ENCODE assay signal across 11 cellular contexts in the genomic region with DNA sequence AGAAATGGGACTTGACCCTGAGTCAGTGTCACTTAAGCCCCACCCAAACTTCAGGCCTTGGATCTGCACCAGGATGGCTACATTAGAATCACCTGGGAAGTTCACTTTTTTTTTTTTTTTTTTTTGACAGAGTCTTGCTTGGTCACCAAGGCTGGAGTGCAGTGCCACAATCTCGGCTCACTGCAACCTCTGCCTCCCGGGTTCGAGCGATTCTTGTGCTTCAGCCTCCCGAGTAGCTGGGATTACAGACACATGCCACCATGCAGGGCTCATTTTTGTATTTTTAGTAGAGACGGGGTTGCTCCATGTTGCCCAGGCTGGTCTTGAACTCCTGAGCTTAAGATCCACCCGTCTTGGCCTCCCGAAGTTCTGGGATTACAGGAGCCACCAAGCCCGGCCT. TPM values are rescaled to one million over a fixed set of nuclear protein-coding genes. Genes with fewer than 3 reads are reported as not detected.
"Had no signal": no experiment of that assay in that cellular context is flagged by ENCODE, and none has a peak within 500 bp of the region (broad histone marks: within the 10 kb centered on the region; RNA-seq: fewer than 3 reads in every experiment).

No MANE protein-coding gene starts in this region.

- H3K9me3 Mint-ChIP-seq: GM23338, HFFc6 had no signal

- H3K9ac ChIP-seq: GM23248 had no signal

- H3K4me3 Mint-ChIP-seq: GM23338, H9, HFFc6 had no signal

- H3K36me3 ChIP-seq: HAP-1 had no signal

- H3K9me3 ChIP-seq: HAP-1 had no signal

- H3K27ac ChIP-seq: GM23248 had no signal

- H2AFZ ChIP-seq: GM23248, GM23338 had no signal

- H3K4me3 ChIP-seq: GM23248, GM23338, HAP-1 had no signal

- H3K27ac Mint-ChIP-seq: GM23338, H9, HFFc6 had no signal

- ATAC-seq: GM23338, HCT116 had no signal

- DNase-seq: GM23248, GOT3, H7, H9, HCEC 1CT, HFFc6 had no signal

- H3K4me2 ChIP-seq: GM23338 had no signal

RNA-seq across cellular contexts. Expression of a gene that starts 3.0 kb away (rescaled TPM):
- total RNA-seq: GM23248, GM23338, H1, H4, H7, H9, HFFc6 had no signal
- polyA plus RNA-seq: GM23248, GM23338, H1 had no signal
